Comparison of ENCODE assay signal across 26 cellular contexts in genomic region chrY:15440640-15441408, GRCh38.
DNase-seq lines count a peak whose midpoint lies in the region; ATAC-seq, FAIRE-seq and TF ChIP-seq lines count a peak whose summit lies in the region.
"Had no signal": no experiment of that assay in that cellular context is flagged by ENCODE, and none has a peak within 500 bp of the region (broad histone marks: within the 10 kb centered on the region; RNA-seq: fewer than 3 reads in every experiment).

No MANE protein-coding gene starts in this region.

- H3K9me3 ChIP-seq in DND-41 (ENCODE audit: insufficient read depth, low read length, severe bottlenecking): peaks cover 3% of the 10 kb centered on the region
- H3K9me3 ChIP-seq: breast epithelium, thyroid gland had no signal

- POLR2A ChIA-PET in activated naive CD8-positive, alpha-beta T cell treated with anti-CD3 and anti-CD28 coated beads, Interleukin-2, amount 10 ng/mL, durations not matched to agents 7 days and 5 days (lab: Charles Lee): no interaction called here

- no peaks in the 10 kb centered on the region for H3K36me3 ChIP-seq in DND-41 (ENCODE audit: insufficient read depth, low read length)
- H3K36me3 ChIP-seq: breast epithelium, thyroid gland had no signal

- FAIRE-seq in RCC 7860 (lab: Jason Lieb, UNC): peak; percentile 83
- FAIRE-seq: endothelial cell of umbilical vein, keratinocyte had no signal

- peak overlapping the region; percentile 58 for H3K27ac Mint-ChIP-seq in activated naive CD8-positive, alpha-beta T cell treated with anti-CD3 and anti-CD28 coated beads, Interleukin-2, amount 10 ng/mL, durations not matched to agents 7 days and 5 days
- H3K27ac Mint-ChIP-seq: CD8-positive, alpha-beta memory T cell; naive B cell; stimulated activated memory B cell treated with anti-CD40 and anti-IgM and Interleukin-4, amounts not matched to agents 10 μg/mL and 1 μg/mL and 100 μg/mL, for 72 hours had no signal

- TF ChIP-seq CTCF in DND-41 (IDR thresholded peaks at IDR 0.05; ENCODE audit: borderline replicate concordance, extremely low read depth, low read length, poor library complexity, severe bottlenecking): no peak

- no peaks in the 10 kb centered on the region for H3K36me3 Mint-ChIP-seq in activated naive CD8-positive, alpha-beta T cell treated with anti-CD3 and anti-CD28 coated beads, Interleukin-2, amount 10 ng/mL, durations not matched to agents 7 days and 5 days
- H3K36me3 Mint-ChIP-seq: CD8-positive, alpha-beta memory T cell; naive B cell; stimulated activated memory B cell treated with anti-CD40 and anti-IgM and Interleukin-4, amounts not matched to agents 10 μg/mL and 1 μg/mL and 100 μg/mL, for 72 hours had no signal

- H3K27me3 ChIP-seq in DND-41 (ENCODE audit: insufficient read depth, low read length, poor library complexity): no peaks in the 10 kb centered on the region
- H3K27me3 ChIP-seq: breast epithelium, thyroid gland had no signal

- H4K20me1 ChIP-seq in DND-41 (ENCODE audit: insufficient read depth, low read length): no peaks in the 10 kb centered on the region

- H3K4me1 ChIP-seq in DND-41 (ENCODE audit: insufficient read depth, low read length): peaks cover 29% of the 10 kb centered on the region
- H3K4me1 ChIP-seq: breast epithelium, parathyroid adenoma, thyroid gland had no signal

- peaks cover 9% of the 10 kb centered on the region for H3K4me1 Mint-ChIP-seq in activated naive CD8-positive, alpha-beta T cell treated with anti-CD3 and anti-CD28 coated beads, Interleukin-2, amount 10 ng/mL, durations not matched to agents 7 days and 5 days
- H3K4me1 Mint-ChIP-seq: naive B cell had no signal

- no peaks in the 10 kb centered on the region for H3K27me3 Mint-ChIP-seq in activated naive CD8-positive, alpha-beta T cell treated with anti-CD3 and anti-CD28 coated beads, Interleukin-2, amount 10 ng/mL, durations not matched to agents 7 days and 5 days
- H3K27me3 Mint-ChIP-seq: CD8-positive, alpha-beta memory T cell; naive B cell; stimulated activated memory B cell treated with anti-CD40 and anti-IgM and Interleukin-4, amounts not matched to agents 10 μg/mL and 1 μg/mL and 100 μg/mL, for 72 hours had no signal

- H3K9ac ChIP-seq in DND-41 (ENCODE audit: low read depth, low read length): no peak overlapping the region
- H3K9ac ChIP-seq: KMS-11, parathyroid adenoma had no signal

- H3K79me2 ChIP-seq in DND-41 (ENCODE audit: insufficient read depth, low read length): no peaks in the 10 kb centered on the region
- H3K79me2 ChIP-seq: parathyroid adenoma had no signal

- peak overlapping the region; percentile 54; the same call in 1 of the 2 replicates for H2AFZ ChIP-seq in DND-41 (ENCODE audit: low read depth, low read length)
- H2AFZ ChIP-seq: parathyroid adenoma had no signal

- peak overlapping the region; percentile 30 for H3K4me3 Mint-ChIP-seq in activated naive CD8-positive, alpha-beta T cell treated with anti-CD3 and anti-CD28 coated beads, Interleukin-2, amount 10 ng/mL, durations not matched to agents 7 days and 5 days
- H3K4me3 Mint-ChIP-seq: naive B cell; stimulated activated memory B cell treated with anti-CD40 and anti-IgM and Interleukin-4, amounts not matched to agents 10 μg/mL and 1 μg/mL and 100 μg/mL, for 72 hours had no signal

- DNase-seq in A172 (ENCODE audit: low spot score) (peak; percentile 25), DND-41 (peak; percentile 26), RCC 7860 (ENCODE audit: low spot score) (peak; percentile 56), NCI-H524 (lab: John Stamatoyannopoulos, UW) (no peak), mucosa of gallbladder (ENCODE audit: low spot score) (no peak)
- no peak for DNase-seq in activated naive CD8-positive, alpha-beta T cell treated with anti-CD3 and anti-CD28 coated beads, Interleukin-2, amount 10 ng/mL, durations not matched to agents 7 days and 5 days
- DNase-seq: CD8-positive, alpha-beta memory T cell; cortex of kidney; DMS79; foreskin fibroblast; hypothalamus; naive B cell; NCI-H1105 treated with DMSO at 0.1 percent for 48 hours; NCI-H2081 treated with DMSO at 0.1 percent for 48 hours; NCI-H526 treated with DMSO at 0.1 percent for 48 hours; SHP77; thyroid gland had no signal

- H3K4me3 ChIP-seq in DND-41 (ENCODE audit: low read depth in 1 of 2, low read length in 2 of 2): no peak overlapping the region
- H3K4me3 ChIP-seq: breast epithelium, thyroid gland had no signal

- peak; percentile 81 for ATAC-seq in DND-41 (ENCODE audit: insufficient read depth, low read depth)
- ATAC-seq in activated naive CD8-positive, alpha-beta T cell treated with anti-CD3 and anti-CD28 coated beads, Interleukin-2, amount 10 ng/mL, durations not matched to agents 7 days and 5 days (ENCODE audit: low read depth): no peak
- ATAC-seq in esophagus mucosa: no peak
- no peak for ATAC-seq in HG02798 (IDR thresholded peaks at IDR 0.05; ENCODE audit: poor library complexity, unreplicated experiment)
- ATAC-seq: sciatic nerve; stimulated activated memory B cell treated with anti-CD40 and anti-IgM and Interleukin-4, amounts not matched to agents 10 μg/mL and 1 μg/mL and 100 μg/mL, for 72 hours had no signal

- H3K4me2 ChIP-seq in DND-41 (ENCODE audit: insufficient read depth, low read length): no peak overlapping the region; the same call in 1 of the 2 replicates
- H3K4me2 ChIP-seq: KMS-11 had no signal

- H3K27ac ChIP-seq in DND-41 (ENCODE audit: low read length): peak overlapping the region; percentile 71
- H3K27ac ChIP-seq: breast epithelium, KMS-11, parathyroid adenoma, thyroid gland had no signal

- peaks cover 3% of the 10 kb centered on the region for H3K9me3 Mint-ChIP-seq in activated naive CD8-positive, alpha-beta T cell treated with anti-CD3 and anti-CD28 coated beads, Interleukin-2, amount 10 ng/mL, durations not matched to agents 7 days and 5 days
- H3K9me3 Mint-ChIP-seq: stimulated activated memory B cell treated with anti-CD40 and anti-IgM and Interleukin-4, amounts not matched to agents 10 μg/mL and 1 μg/mL and 100 μg/mL, for 72 hours had no signal

Comparison
In these comparisons a context has a peak if more than half of its experiments do, and no peak if none do; other contexts are left out.
1. DNase-seq: peak in A172 (single experiment), DND-41 (single experiment) and RCC 7860 (single experiment); none in activated naive CD8-positive, alpha-beta T cell treated with anti-CD3 and anti-CD28 coated beads, Interleukin-2, amount 10 ng/mL, durations not matched to agents 7 days and 5 days (single experiment), NCI-H524 (0 of 2) and mucosa of gallbladder (single experiment).